11 cellular contexts compared by ENCODE assay signal in the genomic region with DNA sequence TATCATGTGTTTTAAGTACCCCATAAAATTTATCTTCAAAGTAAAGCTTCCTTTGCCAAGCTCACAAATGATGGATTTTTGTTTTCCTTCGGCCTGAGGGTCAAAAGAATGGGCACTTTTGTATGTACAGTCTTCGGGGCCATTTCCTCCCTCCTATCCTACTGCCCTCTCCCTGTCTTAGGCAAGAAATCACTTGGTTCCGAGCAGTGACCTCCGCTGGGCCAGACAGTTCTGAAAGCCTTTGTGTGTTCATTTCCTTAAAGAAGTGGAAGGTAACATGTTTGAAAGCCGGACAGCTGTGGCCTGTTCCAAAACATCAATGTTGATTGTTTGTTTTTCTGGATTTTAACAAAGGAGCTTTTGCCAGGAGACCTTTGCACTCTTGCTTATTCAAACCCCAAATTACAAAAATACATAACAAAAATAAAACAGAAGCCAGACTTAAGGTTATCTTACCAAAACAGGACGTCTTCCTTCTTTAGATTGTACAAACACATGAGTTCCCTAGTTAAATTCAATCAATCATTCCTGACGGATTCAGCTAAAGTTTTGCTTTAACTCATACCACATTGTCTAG.
DNase-seq lines count a peak whose midpoint lies in the region; ATAC-seq and TF ChIP-seq lines count a peak whose summit lies in the region.
"Had no signal": no experiment of that assay in that cellular context is flagged by ENCODE, and none has a peak within 500 bp of the region (broad histone marks: within the 10 kb centered on the region; RNA-seq: fewer than 3 reads in every experiment).

No MANE protein-coding gene starts in this region.

- intact Hi-C loops in ascending aorta (cut with DNase I) (loop anchor here (5.0 kb wide), 1 partner anchor 110 kb away; the partner anchor contains the start of gene LIMCH1), heart right ventricle (cut with DNase I) (loop anchor here in 4 of 10 donors (5.0 to 10.0 kb wide), 4 partner anchors 65 to 230 kb away; partner anchors contain the start of gene LIMCH1 (in 1 of the 4)), thyroid gland (cut with DNase I) (no loop called here)

- H3K4me3 Mint-ChIP-seq in nephron progenitor cell: peak overlapping the region; percentile 50
- H3K4me3 Mint-ChIP-seq in activated T-cell treated with anti-CD3 and anti-CD28 coated beads, Interleukin-2, amount 50 U/mL, for 72 hours: no peak overlapping the region

- H3K9me3 ChIP-seq in ascending aorta: no peaks in the 10 kb centered on the region
- H3K9me3 ChIP-seq in heart right ventricle: peaks cover 0 to 5% (median 0%) of the 10 kb centered on the region in 11 donors
- no peaks in the 10 kb centered on the region for H3K9me3 ChIP-seq in thyroid gland
- H3K9me3 ChIP-seq: SJSA1 had no signal

- TF ChIP-seq POLR2A in thyroid gland (IDR thresholded peaks at IDR 0.05): no peak

- H3K4me1 ChIP-seq in ascending aorta: peaks cover 16 to 61% of the 10 kb centered on the region in 2 donors
- H3K4me1 ChIP-seq in heart right ventricle: peaks cover 4 to 92% (median 80%) of the 10 kb centered on the region in 9 donors
- peaks cover 77 to 80% of the 10 kb centered on the region in 2 donors for H3K4me1 ChIP-seq in thyroid gland

- H3K27me3 Mint-ChIP-seq in nephron progenitor cell (ENCODE audit: low read depth, poor library complexity): no peaks in the 10 kb centered on the region
- H3K27me3 Mint-ChIP-seq in activated T-cell treated with anti-CD3 and anti-CD28 coated beads, Interleukin-2, amount 50 U/mL, for 72 hours (ENCODE audit: low read depth): no peaks in the 10 kb centered on the region

- no peak for TF ChIP-seq CTCF in ascending aorta (IDR thresholded peaks at IDR 0.05)
- no peak for TF ChIP-seq CTCF in heart right ventricle (IDR thresholded peaks at IDR 0.05)
- TF ChIP-seq CTCF in nephron progenitor cell (IDR thresholded peaks at IDR 0.05): no peak
- TF ChIP-seq CTCF in thyroid gland (IDR thresholded peaks at IDR 0.05): no peak

- peak overlapping the region; percentile 99 for H3K27ac Mint-ChIP-seq in nephron progenitor cell
- no peak overlapping the region for H3K27ac Mint-ChIP-seq in activated T-cell treated with anti-CD3 and anti-CD28 coated beads, Interleukin-2, amount 50 U/mL, for 72 hours

- no peaks in the 10 kb centered on the region for H3K27me3 ChIP-seq in ascending aorta
- no peaks in the 10 kb centered on the region for H3K27me3 ChIP-seq in heart right ventricle
- H3K27me3 ChIP-seq in thyroid gland: no peaks in the 10 kb centered on the region
- H3K27me3 ChIP-seq: SJSA1 had no signal

- peaks cover 15% of the 10 kb centered on the region for H3K36me3 Mint-ChIP-seq in nephron progenitor cell (ENCODE audit: low read depth)
- H3K36me3 Mint-ChIP-seq in activated T-cell treated with anti-CD3 and anti-CD28 coated beads, Interleukin-2, amount 50 U/mL, for 72 hours (ENCODE audit: insufficient read depth in 2 of 2): no peaks in the 10 kb centered on the region

- peak in 6 of 8 donors; percentile 46 to 72 (median 60) for ATAC-seq in heart right ventricle
- no peak for ATAC-seq in activated T-cell treated with anti-CD3 and anti-CD28 coated beads, Interleukin-2, amount 50 U/mL, for 72 hours (replicated peaks in 1 of 2)

- H3K4me1 Mint-ChIP-seq in nephron progenitor cell: peaks cover 76% of the 10 kb centered on the region
- H3K4me1 Mint-ChIP-seq in activated T-cell treated with anti-CD3 and anti-CD28 coated beads, Interleukin-2, amount 50 U/mL, for 72 hours (ENCODE audit: low read depth): no peaks in the 10 kb centered on the region

- WGBS in heart right ventricle, 2 donors: 39 to 55% methylated on average over 7 of the region's 7 CpGs
- WGBS in thyroid gland, 2 donors: 51 to 52% methylated on average over 7 of the region's 7 CpGs

- no peaks in the 10 kb centered on the region for H3K36me3 ChIP-seq in ascending aorta
- no peaks in the 10 kb centered on the region for H3K36me3 ChIP-seq in heart right ventricle
- H3K36me3 ChIP-seq in thyroid gland: no peaks in the 10 kb centered on the region
- H3K36me3 ChIP-seq: SJSA1 had no signal

- H3K4me3 ChIP-seq in ascending aorta (no peak overlapping the region), heart right ventricle (no peak overlapping the region), thyroid gland (replicated peaks in 1 of 3) (no peak overlapping the region)
- H3K4me3 ChIP-seq: SJSA1 had no signal

- H3K27ac ChIP-seq in ascending aorta (peak overlapping the region; percentile 73 to 78), heart right ventricle (peak overlapping the region; percentile 15 to 89 (median 69)), thyroid gland (peak overlapping the region; percentile 91 to 96 (median 94))
- H3K27ac ChIP-seq: SJSA1 had no signal

- DNase-seq in ascending aorta (ENCODE audit: low spot score in 2 of 2) (no peak), heart right ventricle (no peak), nephron progenitor cell (peak; percentile 12), thyroid gland (peak; percentile 51 to 64), NCI-H2081 treated with DMSO at 0.1 percent for 48 hours (lab: John Stamatoyannopoulos, UW) (no peak), HT-29 (ENCODE audit: low spot score) (no peak), NCI-H774 (lab: John Stamatoyannopoulos, UW) (no peak)
- DNase-seq in activated T-cell treated with anti-CD3 and anti-CD28 coated beads, Interleukin-2, amount 50 U/mL, for 72 hours: no peak
- DNase-seq: central memory CD4-positive, alpha-beta T cell; stimulated activated CD4-positive, alpha-beta T cell treated with anti-CD3 and anti-CD28 coated beads, Interleukin-1b, Interleukin-23, amount 100 ng/mL, for 48 hours had no signal

- H3K9me3 Mint-ChIP-seq in nephron progenitor cell: peaks cover 11% of the 10 kb centered on the region
- H3K9me3 Mint-ChIP-seq in activated T-cell treated with anti-CD3 and anti-CD28 coated beads, Interleukin-2, amount 50 U/mL, for 72 hours: peaks cover 0 to 2% of the 10 kb centered on the region in 2 donors

Comparison
In these comparisons a context has a peak if more than half of its experiments do, and no peak if none do; other contexts are left out.
1. DNase-seq: peak in nephron progenitor cell (single experiment) and thyroid gland (2 of 2); none in ascending aorta (0 of 2), heart right ventricle (0 of 2), NCI-H2081 treated with DMSO at 0.1 percent for 48 hours (single experiment), activated T-cell treated with anti-CD3 and anti-CD28 coated beads, Interleukin-2, amount 50 U/mL, for 72 hours (0 of 2), HT-29 (single experiment) and NCI-H774 (single experiment).
2. ATAC-seq: peak in heart right ventricle (6 of 8); none in activated T-cell treated with anti-CD3 and anti-CD28 coated beads, Interleukin-2, amount 50 U/mL, for 72 hours (0 of 2).
3. Peak in every context shown above with its lines, with median percentiles within 50 percentile points of each other: H3K27ac ChIP-seq.